25 cellular contexts compared by ENCODE assay signal in the genomic region with DNA sequence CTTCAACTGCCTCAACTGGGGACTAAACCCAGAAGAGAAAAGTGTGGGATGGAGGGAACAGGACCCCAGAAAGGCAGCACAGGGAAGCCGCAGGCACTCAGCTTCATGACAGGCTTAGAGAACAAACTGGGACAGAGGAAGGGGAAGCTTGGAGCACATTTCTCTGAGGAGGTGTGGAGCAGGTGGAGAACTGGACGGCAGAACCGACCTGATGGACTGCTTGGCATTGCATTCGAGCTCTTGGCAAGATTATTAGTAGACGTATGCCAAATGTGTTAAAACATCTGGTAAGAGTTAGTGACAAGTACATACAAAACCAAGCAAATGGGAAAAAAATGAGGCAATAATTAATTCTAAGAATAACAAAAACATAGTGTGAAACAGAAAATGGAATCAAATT.
"Had no signal": no experiment of that assay in that cellular context is flagged by ENCODE, and none has a peak within 500 bp of the region (broad histone marks: within the 10 kb centered on the region; RNA-seq: fewer than 3 reads in every experiment).

No MANE protein-coding gene starts in this region.

- H3K36me3 ChIP-seq: lower lobe of right lung, ovary, right atrium auricular region, right lobe of liver, stomach, thyroid gland, transverse colon, upper lobe of right lung had no signal

- H3K4me3 Mint-ChIP-seq: immature natural killer cell; mesothelial cell of epicardium; natural killer cell; nephron progenitor cell; stimulated activated naive B cell treated with anti-CD40 and anti-IgM and Interleukin-4, amounts not matched to agents 10 μg/mL and 1 μg/mL and 100 μg/mL, for 72 hours had no signal

- DNase-seq: hippocampal formation; immature natural killer cell; kidney; lower lobe of right lung; mammary epithelial cell; naive B cell; natural killer cell; nephron progenitor cell; ovary; right lobe of liver; stimulated activated CD4-positive, alpha-beta T cell treated with anti-CD3 and anti-CD28 coated beads, Interleukin-12 subunit alpha, Interleukin-12 subunit beta, amount 100 ng/mL, for 4 hours; stimulated activated CD4-positive, alpha-beta T cell treated with anti-CD3 and anti-CD28 coated beads, Interleukin-15, amount 100 ng/mL, for 24 hours; stimulated activated CD4-positive, alpha-beta T cell treated with anti-CD3 and anti-CD28 coated beads, Interleukin-2, amount 100 ng/mL, for 24 hours; stimulated activated CD4-positive, alpha-beta T cell treated with anti-CD3 and anti-CD28 coated beads, Interleukin-4, amount 100 ng/mL, for 1 hour; stimulated activated naive B cell treated with anti-CD40 and anti-IgM and Interleukin-4, amounts not matched to agents 10 μg/mL and 1 μg/mL and 100 μg/mL, for 72 hours; stimulated activated naive CD8-positive, alpha-beta T cell treated with anti-CD3 and anti-CD28 coated beads, Interleukin-15, Interleukin-2, amounts not matched to agents 100 U/mL and 50 U/mL, for 24 hours; stomach; testis; thyroid gland; transverse colon; upper lobe of right lung had no signal

- H3K9me3 Mint-ChIP-seq: immature natural killer cell; natural killer cell; stimulated activated naive B cell treated with anti-CD40 and anti-IgM and Interleukin-4, amounts not matched to agents 10 μg/mL and 1 μg/mL and 100 μg/mL, for 72 hours had no signal

- H3K27ac ChIP-seq: lower lobe of right lung, ovary, right atrium auricular region, right lobe of liver, skin epidermis, stomach, testis, thyroid gland, transverse colon, upper lobe of right lung had no signal

- ATAC-seq: lower lobe of right lung; natural killer cell; right lobe of liver; stimulated activated naive B cell treated with anti-CD40 and anti-IgM and Interleukin-4, amounts not matched to agents 10 μg/mL and 1 μg/mL and 100 μg/mL, for 72 hours; stimulated activated naive CD8-positive, alpha-beta T cell treated with anti-CD3 and anti-CD28 coated beads, Interleukin-15, Interleukin-2, amounts not matched to agents 100 U/mL and 50 U/mL, for 24 hours; upper lobe of right lung had no signal

- H3K4me1 ChIP-seq: lower lobe of right lung, right atrium auricular region, right lobe of liver, testis, thyroid gland, transverse colon, upper lobe of right lung had no signal

- H3K4me3 ChIP-seq: lower lobe of right lung, ovary, right atrium auricular region, right lobe of liver, skin epidermis, stomach, testis, thyroid gland, transverse colon, upper lobe of right lung had no signal

- H3K9me3 ChIP-seq: lower lobe of right lung, ovary, right atrium auricular region, right lobe of liver, stomach, testis, thyroid gland, transverse colon, upper lobe of right lung had no signal

- H3K27ac Mint-ChIP-seq: immature natural killer cell; mesothelial cell of epicardium; naive B cell; natural killer cell; nephron progenitor cell; progenitor cell of endocrine pancreas; stimulated activated naive B cell treated with anti-CD40 and anti-IgM and Interleukin-4, amounts not matched to agents 10 μg/mL and 1 μg/mL and 100 μg/mL, for 72 hours had no signal

- H3K27me3 ChIP-seq: ovary, right atrium auricular region, right lobe of liver, stomach, testis, thyroid gland, transverse colon had no signal

- H3K36me3 Mint-ChIP-seq: immature natural killer cell; mesothelial cell of epicardium; naive B cell; natural killer cell; stimulated activated naive B cell treated with anti-CD40 and anti-IgM and Interleukin-4, amounts not matched to agents 10 μg/mL and 1 μg/mL and 100 μg/mL, for 72 hours had no signal

- H3K4me1 Mint-ChIP-seq: mesothelial cell of epicardium; naive B cell; stimulated activated naive B cell treated with anti-CD40 and anti-IgM and Interleukin-4, amounts not matched to agents 10 μg/mL and 1 μg/mL and 100 μg/mL, for 72 hours had no signal
